Comparison of ENCODE assay signal across 8 cellular contexts in the genomic region with DNA sequence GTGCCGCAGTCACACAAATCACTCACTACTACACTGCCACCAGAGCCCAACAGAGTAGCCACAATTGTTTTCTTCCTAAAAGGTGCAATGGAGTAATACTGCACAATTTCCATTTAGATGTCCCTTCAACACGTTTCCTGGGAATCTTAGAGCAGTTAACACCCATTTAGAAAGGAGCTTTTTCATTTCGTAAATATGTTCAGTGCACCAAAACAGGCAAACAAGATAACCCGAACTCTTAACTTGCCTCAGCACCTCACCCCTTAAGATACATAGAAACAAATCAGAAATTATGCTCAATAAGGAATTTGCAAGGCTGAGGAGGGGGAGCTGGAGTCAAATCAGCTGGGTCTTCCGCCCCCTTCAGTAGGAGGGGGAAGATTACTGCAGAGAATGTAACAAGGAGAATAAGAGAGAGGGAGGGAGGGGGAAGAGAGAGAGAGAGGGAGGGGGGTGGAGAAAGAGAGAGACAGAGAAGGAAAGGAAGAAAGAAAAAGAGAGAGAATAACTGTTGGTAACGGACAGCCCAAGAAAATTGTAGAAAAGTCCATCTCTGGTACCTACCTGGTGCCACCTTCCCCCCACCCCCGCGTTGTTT.
A peak's percentile ranks its signal among the peaks of the same experiment; 100 is the strongest.
DNase-seq lines count a peak whose midpoint lies in the region; ATAC-seq, FAIRE-seq and TF ChIP-seq lines count a peak whose summit lies in the region.

No MANE protein-coding gene starts in this region.

- H4K20me1 ChIP-seq in GM23338 (replicated peaks; ENCODE audit: insufficient read depth) (no peaks in the 10 kb centered on the region), SK-N-SH (ENCODE audit: insufficient read depth) (no peaks in the 10 kb centered on the region)

- no peak for TF ChIP-seq EP300 in SK-N-SH (IDR thresholded peaks at IDR 0.05; ENCODE audit: borderline replicate concordance in 1 of 2, low read depth in 1 of 2, low read length in 1 of 2)

- H3K4me1 Mint-ChIP-seq in GM23338: peaks cover 46% of the 10 kb centered on the region

- no peaks in the 10 kb centered on the region for H3K79me2 ChIP-seq in GM23338 (replicated peaks; ENCODE audit: insufficient read depth)
- no peaks in the 10 kb centered on the region for H3K79me2 ChIP-seq in SK-N-SH (ENCODE audit: insufficient read depth)

- no peak for FAIRE-seq in D721Med (lab: Jason Lieb, UNC)

- H3K27me3 ChIP-seq in GM23338 (ENCODE audit: insufficient read depth) (no peaks in the 10 kb centered on the region), SK-N-SH (ENCODE audit: insufficient read depth) (no peaks in the 10 kb centered on the region)

- peak overlapping the region; percentile 79 for H3K4me2 ChIP-seq in GM23338
- peak overlapping the region; percentile 95 for H3K4me2 ChIP-seq in SK-N-SH

- H2AFZ ChIP-seq in GM23338 (peak overlapping the region; percentile 43; the same call in 1 of the 2 replicates), SK-N-SH (ENCODE audit: low read depth) (peak overlapping the region; percentile 68)

- TF ChIP-seq CTCF in GM23338 (conservative IDR thresholded peaks at IDR 0.05; ENCODE audit: low read depth in 2 of 2): peak; percentile 48 to 52
- no peak for TF ChIP-seq CTCF in SK-N-SH (IDR thresholded peaks at IDR 0.05)
- no peak for TF ChIP-seq CTCF in D721Med (IDR thresholded peaks at IDR 0.05; ENCODE audit: insufficient read depth, missing control alignments)

- ATAC-seq in GM23338: peak; percentile 35
- no peak for ATAC-seq in HG03457 (IDR thresholded peaks at IDR 0.05; ENCODE audit: unreplicated experiment)

- H3K4me3 ChIP-seq in GM23338 (peak overlapping the region; percentile 61), SK-N-SH (ENCODE audit: low read depth in 2 of 2, low read length in 1 of 2) (peak overlapping the region; percentile 58 to 75)

- DNase-seq in GM23338 (ENCODE audit: low spot score) (peak; percentile 66), SK-N-SH (peak; percentile 35), fibroblast of peridontal ligament (ENCODE audit: extremely low read depth) (peak; percentile 40), pons (ENCODE audit: low spot score) (peak; percentile 42), D721Med (ENCODE audit: insufficient read length, low spot score) (no peak), NCI-H69 (lab: John Stamatoyannopoulos, UW) (no peak), AML-193 (lab: John Stamatoyannopoulos, UW) (no peak)

- H3K9me2 ChIP-seq in GM23338 (ENCODE audit: insufficient read depth): no peaks in the 10 kb centered on the region
- H3K9me2 ChIP-seq in SK-N-SH: no peaks in the 10 kb centered on the region

- H3K4me1 ChIP-seq in GM23338 (ENCODE audit: insufficient read depth) (peaks cover 45% of the 10 kb centered on the region), SK-N-SH (ENCODE audit: control insufficient read depth in 1 of 2, insufficient read depth in 2 of 2, low read depth in 1 of 2, low read length in 1 of 2) (peaks cover 37 to 41% of the 10 kb centered on the region in 2 experiments)

- H3K27me3 Mint-ChIP-seq in GM23338 (ENCODE audit: insufficient read depth, low read depth, poor library complexity): peaks cover 18% of the 10 kb centered on the region

- H3K36me3 ChIP-seq in GM23338 (ENCODE audit: insufficient read depth) (no peaks in the 10 kb centered on the region), SK-N-SH (replicated peaks in 1 of 2; ENCODE audit: control insufficient read depth in 1 of 2, insufficient read depth in 2 of 2, low read length in 1 of 2) (no peaks in the 10 kb centered on the region)

- H3F3A ChIP-seq in GM23338 (replicated peaks; ENCODE audit: low read depth) (no peaks in the 10 kb centered on the region), SK-N-SH (replicated peaks; ENCODE audit: insufficient read depth) (peaks cover 15% of the 10 kb centered on the region)

- H3K4me3 Mint-ChIP-seq in GM23338: peak overlapping the region; percentile 85

- TF ChIP-seq RAD21 in SK-N-SH (IDR thresholded peaks at IDR 0.05; ENCODE audit: low read length): no peak

- peak overlapping the region; percentile 90 for H3K9ac ChIP-seq in SK-N-SH

- H3K27ac ChIP-seq in GM23338 (ENCODE audit: low read depth) (peak overlapping the region; percentile 36; the same call in 1 of the 2 replicates), SK-N-SH (ENCODE audit: low read depth in 2 of 2, low read length in 1 of 2) (peak overlapping the region; percentile 96 to 99)

- H3K9me3 Mint-ChIP-seq in GM23338: peaks cover 12% of the 10 kb centered on the region

- CTCF ChIA-PET in SK-N-SH (lab: Yijun Ruan, JAX): interaction anchor here (0.7 to 3.9 kb wide), 31 partner anchors 8 to 363 kb away, joined by 3 to 34 read pairs (median 6); partner anchors contain the start of gene ZNF217

- 40% methylated on average over 8 of the region's 8 CpGs for WGBS in SK-N-SH (ENCODE audit: low lambda C conversion rate)

- H3K9me3 ChIP-seq in SK-N-SH: no peaks in the 10 kb centered on the region

- H3K36me3 Mint-ChIP-seq in GM23338 (ENCODE audit: low read depth): peaks cover 10% of the 10 kb centered on the region

- POLR2A ChIA-PET in SK-N-SH (lab: Yijun Ruan, JAX): interaction anchor here (1.1 to 2.0 kb wide), 3 partner anchors 164 to 321 kb away, joined by 3 to 12 read pairs (median 7); partner anchors contain the start of gene ZNF217

- H3K27ac Mint-ChIP-seq in GM23338: peak overlapping the region; percentile 94

TF ChIP-seq in GM23338, 12 proteins besides CTCF, POLR2A, EP300 and RAD21:
- TF ChIP-seq, protein P1, sequence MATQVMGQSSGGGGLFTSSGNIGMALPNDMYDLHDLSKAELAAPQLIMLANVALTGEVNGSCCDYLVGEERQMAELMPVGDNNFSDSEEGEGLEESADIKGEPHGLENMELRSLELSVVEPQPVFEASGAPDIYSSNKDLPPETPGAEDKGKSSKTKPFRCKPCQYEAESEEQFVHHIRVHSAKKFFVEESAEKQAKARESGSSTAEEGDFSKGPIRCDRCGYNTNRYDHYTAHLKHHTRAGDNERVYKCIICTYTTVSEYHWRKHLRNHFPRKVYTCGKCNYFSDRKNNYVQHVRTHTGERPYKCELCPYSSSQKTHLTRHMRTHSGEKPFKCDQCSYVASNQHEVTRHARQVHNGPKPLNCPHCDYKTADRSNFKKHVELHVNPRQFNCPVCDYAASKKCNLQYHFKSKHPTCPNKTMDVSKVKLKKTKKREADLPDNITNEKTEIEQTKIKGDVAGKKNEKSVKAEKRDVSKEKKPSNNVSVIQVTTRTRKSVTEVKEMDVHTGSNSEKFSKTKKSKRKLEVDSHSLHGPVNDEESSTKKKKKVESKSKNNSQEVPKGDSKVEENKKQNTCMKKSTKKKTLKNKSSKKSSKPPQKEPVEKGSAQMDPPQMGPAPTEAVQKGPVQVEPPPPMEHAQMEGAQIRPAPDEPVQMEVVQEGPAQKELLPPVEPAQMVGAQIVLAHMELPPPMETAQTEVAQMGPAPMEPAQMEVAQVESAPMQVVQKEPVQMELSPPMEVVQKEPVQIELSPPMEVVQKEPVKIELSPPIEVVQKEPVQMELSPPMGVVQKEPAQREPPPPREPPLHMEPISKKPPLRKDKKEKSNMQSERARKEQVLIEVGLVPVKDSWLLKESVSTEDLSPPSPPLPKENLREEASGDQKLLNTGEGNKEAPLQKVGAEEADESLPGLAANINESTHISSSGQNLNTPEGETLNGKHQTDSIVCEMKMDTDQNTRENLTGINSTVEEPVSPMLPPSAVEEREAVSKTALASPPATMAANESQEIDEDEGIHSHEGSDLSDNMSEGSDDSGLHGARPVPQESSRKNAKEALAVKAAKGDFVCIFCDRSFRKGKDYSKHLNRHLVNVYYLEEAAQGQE (IDR thresholded peaks at IDR 0.05; ENCODE audit: unreplicated experiment): no peak

TF ChIP-seq in SK-N-SH, 30 proteins besides CTCF, POLR2A, EP300 and RAD21 (continues in another document):
- TF ChIP-seq MAX (IDR thresholded peaks at IDR 0.05; ENCODE audit: low read depth) (no peak), SIN3A (IDR thresholded peaks at IDR 0.05; ENCODE audit: borderline replicate concordance, low read depth, low read length) (no peak), IRF3 (IDR thresholded peaks at IDR 0.05; ENCODE audit: low read depth, low read length) (no peak), TEAD4 (IDR thresholded peaks at IDR 0.05; ENCODE audit: borderline replicate concordance, insufficient read depth) (no peak), ELF1 (IDR thresholded peaks at IDR 0.05) (no peak), TCF12 (IDR thresholded peaks at IDR 0.05) (no peak), FOXM1 (IDR thresholded peaks at IDR 0.05; ENCODE audit: low read depth) (no peak), POLR2AphosphoS5 (IDR thresholded peaks at IDR 0.05; ENCODE audit: low read depth, low read length) (no peak), YY1 (IDR thresholded peaks at IDR 0.05; ENCODE audit: low read depth) (no peak), USF2 (IDR thresholded peaks at IDR 0.05; ENCODE audit: borderline replicate concordance, low read depth, low read length) (no peak), MXI1 (IDR thresholded peaks at IDR 0.05; ENCODE audit: low read depth, low read length) (no peak)
- TF ChIP-seq, protein P2, sequence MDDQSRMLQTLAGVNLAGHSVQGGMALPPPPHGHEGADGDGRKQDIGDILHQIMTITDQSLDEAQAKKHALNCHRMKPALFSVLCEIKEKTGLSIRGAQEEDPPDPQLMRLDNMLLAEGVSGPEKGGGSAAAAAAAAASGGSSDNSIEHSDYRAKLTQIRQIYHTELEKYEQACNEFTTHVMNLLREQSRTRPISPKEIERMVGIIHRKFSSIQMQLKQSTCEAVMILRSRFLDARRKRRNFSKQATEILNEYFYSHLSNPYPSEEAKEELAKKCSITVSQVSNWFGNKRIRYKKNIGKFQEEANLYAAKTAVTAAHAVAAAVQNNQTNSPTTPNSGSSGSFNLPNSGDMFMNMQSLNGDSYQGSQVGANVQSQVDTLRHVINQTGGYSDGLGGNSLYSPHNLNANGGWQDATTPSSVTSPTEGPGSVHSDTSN (IDR thresholded peaks at IDR 0.05): no peak

Comparison
In these comparisons a context has a peak if more than half of its experiments do, and no peak if none do; other contexts are left out.
1. DNase-seq: peak in GM23338 (single experiment), SK-N-SH (single experiment), fibroblast of peridontal ligament (single experiment) and pons (single experiment); none in D721Med (single experiment), NCI-H69 (single experiment) and AML-193 (0 of 2).
2. CTCF ChIP-seq: peak in GM23338 (2 of 2); none in SK-N-SH (single experiment) and D721Med (single experiment).